ENCODE assay signal across 2 cellular contexts in the genomic region with DNA sequence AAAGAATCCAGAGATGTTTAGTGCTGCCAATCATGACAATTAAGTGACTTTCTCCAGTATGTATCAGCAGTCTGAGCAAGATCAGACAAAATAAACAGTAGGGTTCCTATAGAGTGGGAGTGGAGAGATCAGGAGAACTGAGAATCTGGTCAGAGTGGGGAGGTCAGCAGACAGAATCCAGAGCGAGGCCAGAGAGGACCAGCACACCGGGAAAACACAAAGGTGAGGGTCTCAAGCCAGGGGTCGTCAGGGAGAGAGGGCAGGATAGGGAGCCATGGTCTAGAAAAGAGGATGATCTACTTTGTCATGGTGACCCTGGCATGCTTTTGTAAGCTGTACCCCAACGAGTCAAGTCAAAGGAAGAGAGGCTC.
TF ChIP-seq lines count a peak whose summit lies in the region.

No MANE protein-coding gene starts in this region.

TF ChIP-seq in GM12891, 5 proteins besides CTCF, POLR2A, EP300 and RAD21:
- TF ChIP-seq SPI1 (IDR thresholded peaks at IDR 0.05; ENCODE audit: low read depth, low read length) = no peak
- TF ChIP-seq TAF1 (IDR thresholded peaks at IDR 0.05; ENCODE audit: low read depth, low read length) = no peak
- no peak for TF ChIP-seq POU2F2 (IDR thresholded peaks at IDR 0.05; ENCODE audit: low read depth, low read length)
- no peak for TF ChIP-seq POLR2AphosphoS5 (IDR thresholded peaks at IDR 0.05; ENCODE audit: low read depth, low read length)
- no peak for TF ChIP-seq PAX5 (IDR thresholded peaks at IDR 0.05; ENCODE audit: insufficient read depth, low read length, severe bottlenecking)

TF ChIP-seq in K562, 482 proteins besides CTCF, POLR2A, EP300 and RAD21 (continued from another document):
- no peak for TF ChIP-seq PRPF4 (IDR thresholded peaks at IDR 0.05; ENCODE audit: insufficient read depth, low read depth, low read length, poor library complexity, severe bottlenecking)
- TF ChIP-seq, protein P1, sequence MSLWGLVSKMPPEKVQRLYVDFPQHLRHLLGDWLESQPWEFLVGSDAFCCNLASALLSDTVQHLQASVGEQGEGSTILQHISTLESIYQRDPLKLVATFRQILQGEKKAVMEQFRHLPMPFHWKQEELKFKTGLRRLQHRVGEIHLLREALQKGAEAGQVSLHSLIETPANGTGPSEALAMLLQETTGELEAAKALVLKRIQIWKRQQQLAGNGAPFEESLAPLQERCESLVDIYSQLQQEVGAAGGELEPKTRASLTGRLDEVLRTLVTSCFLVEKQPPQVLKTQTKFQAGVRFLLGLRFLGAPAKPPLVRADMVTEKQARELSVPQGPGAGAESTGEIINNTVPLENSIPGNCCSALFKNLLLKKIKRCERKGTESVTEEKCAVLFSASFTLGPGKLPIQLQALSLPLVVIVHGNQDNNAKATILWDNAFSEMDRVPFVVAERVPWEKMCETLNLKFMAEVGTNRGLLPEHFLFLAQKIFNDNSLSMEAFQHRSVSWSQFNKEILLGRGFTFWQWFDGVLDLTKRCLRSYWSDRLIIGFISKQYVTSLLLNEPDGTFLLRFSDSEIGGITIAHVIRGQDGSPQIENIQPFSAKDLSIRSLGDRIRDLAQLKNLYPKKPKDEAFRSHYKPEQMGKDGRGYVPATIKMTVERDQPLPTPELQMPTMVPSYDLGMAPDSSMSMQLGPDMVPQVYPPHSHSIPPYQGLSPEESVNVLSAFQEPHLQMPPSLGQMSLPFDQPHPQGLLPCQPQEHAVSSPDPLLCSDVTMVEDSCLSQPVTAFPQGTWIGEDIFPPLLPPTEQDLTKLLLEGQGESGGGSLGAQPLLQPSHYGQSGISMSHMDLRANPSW (CRISPR knock-in tag; IDR thresholded peaks at IDR 0.05) = peak; percentile 68; the same call in 1 of the 2 replicates
- TF ChIP-seq CREB1 (IDR thresholded peaks at IDR 0.05) = no peak
- 0 out of 2 replicates have a peak, but pooled peaks have one; percentile 20 for TF ChIP-seq CREB1 (CRISPR knock-in tag; IDR thresholded peaks at IDR 0.05)
- TF ChIP-seq, protein P2, sequence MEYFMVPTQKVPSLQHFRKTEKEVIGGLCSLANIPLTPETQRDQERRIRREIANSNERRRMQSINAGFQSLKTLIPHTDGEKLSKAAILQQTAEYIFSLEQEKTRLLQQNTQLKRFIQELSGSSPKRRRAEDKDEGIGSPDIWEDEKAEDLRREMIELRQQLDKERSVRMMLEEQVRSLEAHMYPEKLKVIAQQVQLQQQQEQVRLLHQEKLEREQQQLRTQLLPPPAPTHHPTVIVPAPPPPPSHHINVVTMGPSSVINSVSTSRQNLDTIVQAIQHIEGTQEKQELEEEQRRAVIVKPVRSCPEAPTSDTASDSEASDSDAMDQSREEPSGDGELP (CRISPR knock-in tag; IDR thresholded peaks at IDR 0.05; ENCODE audit: borderline replicate concordance) = 0 out of 2 replicates have a peak, but pooled peaks have one; percentile 25
